In genomic region chr11:15884792-15885540, GRCh38 we compare ENCODE assay signal across 19 cellular contexts.
DNase-seq lines count a peak whose midpoint lies in the region; ATAC-seq and TF ChIP-seq lines count a peak whose summit lies in the region.
"Had no signal": no experiment of that assay in that cellular context is flagged by ENCODE, and none has a peak within 500 bp of the region (broad histone marks: within the 10 kb centered on the region; RNA-seq: fewer than 3 reads in every experiment).

No MANE protein-coding gene starts in this region.

- peak overlapping the region; percentile 63 to 94 (median 82) for H3K27ac Mint-ChIP-seq in nephron
- H3K27ac Mint-ChIP-seq in naive thymus-derived CD8-positive, alpha-beta T cell, result no peak overlapping the region
- H3K27ac Mint-ChIP-seq: activated B cell treated with CpG ODN at 0.5 μM for 24 hours; activated naive CD4-positive, alpha-beta T cell treated with anti-CD3 and anti-CD28 coated beads, Interleukin-2, amount 10 ng/mL, durations not matched to agents 7 days and 5 days; progenitor cell of endocrine pancreas had no signal

- no TSS peak for BruUV-seq in mammary epithelial cell (replicated peaks; lab: Mats Ljungman, UMichigan)

- peak in 1 of 2 experiments; percentile 84; a peak in 2 of 4 replicates for TF ChIP-seq EP300 in SK-N-SH (IDR thresholded peaks at IDR 0.05; ENCODE audit: borderline replicate concordance in 1 of 2, low read depth in 1 of 2, low read length in 1 of 2)

- dilution Hi-C loops in mammary epithelial cell (cut with HindIII; ENCODE audit: low sequenced_read_pairs), result no loop called here

- H3K27me3 Mint-ChIP-seq in nephron (ENCODE audit: low read depth), result no peaks in the 10 kb centered on the region
- peaks cover 0 to 25% (median 0%) of the 10 kb centered on the region in 5 donors for H3K27me3 Mint-ChIP-seq in naive thymus-derived CD8-positive, alpha-beta T cell
- H3K27me3 Mint-ChIP-seq: activated B cell treated with CpG ODN at 0.5 μM for 24 hours; activated naive CD4-positive, alpha-beta T cell treated with anti-CD3 and anti-CD28 coated beads, Interleukin-2, amount 10 ng/mL, durations not matched to agents 7 days and 5 days had no signal

- H2AFZ ChIP-seq in SK-N-SH (ENCODE audit: low read depth) (no peak overlapping the region), mammary epithelial cell (ENCODE audit: low read depth, low read length) (no peak overlapping the region)
- H2AFZ ChIP-seq: GM23248 had no signal

- H3K9ac ChIP-seq in SK-N-SH, result no peak overlapping the region
- no peak overlapping the region for H3K9ac ChIP-seq in mammary epithelial cell (ENCODE audit: insufficient read depth, low read length)
- H3K9ac ChIP-seq: GM23248 had no signal

- H3K36me3 ChIP-seq in BE2C (no peaks in the 10 kb centered on the region), SK-N-SH (replicated peaks in 1 of 2; ENCODE audit: control insufficient read depth in 1 of 2, insufficient read depth in 2 of 2, low read length in 1 of 2) (no peaks in the 10 kb centered on the region), left ventricle myocardium inferior (no peaks in the 10 kb centered on the region), mammary epithelial cell (ENCODE audit: insufficient read depth, low read length) (no peaks in the 10 kb centered on the region)
- H3K36me3 ChIP-seq: upper lobe of right lung had no signal

- no peaks in the 10 kb centered on the region for H3K4me1 ChIP-seq in BE2C
- peaks cover 0 to 42% of the 10 kb centered on the region in 2 experiments; a peak in 2 of 4 replicates for H3K4me1 ChIP-seq in SK-N-SH (ENCODE audit: control insufficient read depth in 1 of 2, insufficient read depth in 2 of 2, low read depth in 1 of 2, low read length in 1 of 2)
- H3K4me1 ChIP-seq in left ventricle myocardium inferior, result peaks cover 34% of the 10 kb centered on the region
- H3K4me1 ChIP-seq in mammary epithelial cell (ENCODE audit: insufficient read depth, low read length), result no peaks in the 10 kb centered on the region

- peak; percentile 36 for DNase-seq in BE2C
- DNase-seq in SK-N-SH, result peak; percentile 76
- no peak for DNase-seq in left ventricle myocardium inferior
- DNase-seq in SIG-M5 (lab: John Stamatoyannopoulos, UW), result no peak
- DNase-seq in naive thymus-derived CD8-positive, alpha-beta T cell, result no peak
- DNase-seq in NOMO-1 treated with DMSO at 0.1 percent for 48 hours (lab: John Stamatoyannopoulos, UW; ENCODE audit: unreplicated experiment), result no peak
- no peak for DNase-seq in mammary epithelial cell
- DNase-seq: activated B cell treated with CpG ODN at 0.5 μM for 24 hours; activated naive CD4-positive, alpha-beta T cell treated with anti-CD3 and anti-CD28 coated beads, Interleukin-2, amount 10 ng/mL, durations not matched to agents 7 days and 5 days; DMS79; GM23248; KBM-7; MV-4-11; NCI-H2171; T-helper 9 cell; upper lobe of right lung had no signal

- no peak overlapping the region for H3K4me3 Mint-ChIP-seq in nephron
- no peak overlapping the region for H3K4me3 Mint-ChIP-seq in naive thymus-derived CD8-positive, alpha-beta T cell
- H3K4me3 Mint-ChIP-seq: activated B cell treated with CpG ODN at 0.5 μM for 24 hours; activated naive CD4-positive, alpha-beta T cell treated with anti-CD3 and anti-CD28 coated beads, Interleukin-2, amount 10 ng/mL, durations not matched to agents 7 days and 5 days; dendritic cell treated with granulocyte-macrophage colony-stimulating factor and Interleukin-4, amounts not matched to agents 40 ng/mL and 50 ng/mL, for 4 days had no signal

- no peaks in the 10 kb centered on the region for H3K27me3 ChIP-seq in BE2C
- no peaks in the 10 kb centered on the region for H3K27me3 ChIP-seq in SK-N-SH (ENCODE audit: insufficient read depth)
- no peaks in the 10 kb centered on the region for H3K27me3 ChIP-seq in left ventricle myocardium inferior (ENCODE audit: low read depth)
- H3K27me3 ChIP-seq in mammary epithelial cell (ENCODE audit: insufficient read depth, low read length), result no peaks in the 10 kb centered on the region
- H3K27me3 ChIP-seq: upper lobe of right lung had no signal

- H3K4me2 ChIP-seq in SK-N-SH, result no peak overlapping the region
- H3K4me2 ChIP-seq in mammary epithelial cell (ENCODE audit: insufficient read depth, low read depth, low read length), result no peak overlapping the region

- CTCF ChIA-PET in SK-N-SH (lab: Yijun Ruan, JAX), result interaction anchor here (0.7 to 2.5 kb wide), 8 partner anchors 10 to 728 kb away, joined by 3 to 8 read pairs (median 3); no protein-coding TSS in a partner anchor
- CTCF ChIA-PET in mammary epithelial cell (lab: Charles Lee; ENCODE audit: low non-redundant PET), result no interaction called here

- in situ Hi-C loops in mammary epithelial cell (cut with MboI; ENCODE audit: low sequenced_read_pairs in 2 of 2), result no loop called here

- H3K79me2 ChIP-seq in SK-N-SH (ENCODE audit: insufficient read depth), result no peaks in the 10 kb centered on the region
- H3K79me2 ChIP-seq in mammary epithelial cell (ENCODE audit: insufficient read depth, low read length), result no peaks in the 10 kb centered on the region

- no peaks in the 10 kb centered on the region for H3K9me2 ChIP-seq in SK-N-SH

- peak; percentile 26; the same call in 1 of the 2 replicates for TF ChIP-seq RAD21 in SK-N-SH (IDR thresholded peaks at IDR 0.05; ENCODE audit: low read length)

- TF ChIP-seq CTCF in BE2C (IDR thresholded peaks at IDR 0.05; ENCODE audit: low read depth, low read length) (no peak), SK-N-SH (IDR thresholded peaks at IDR 0.05) (no peak), left ventricle myocardium inferior (IDR thresholded peaks at IDR 0.05; ENCODE audit: borderline replicate concordance) (no peak), nephron (IDR thresholded peaks at IDR 0.05; ENCODE audit: unreplicated experiment in 3 of 3) (no peak), mammary epithelial cell (conservative IDR thresholded peaks at IDR 0.05 in 1 of 2, IDR thresholded peaks at IDR 0.05 in 1 of 2; ENCODE audit: extremely low read depth in 1 of 2, insufficient read depth in 1 of 2, low read depth in 1 of 2, low read length in 2 of 2) (no peak)

- POLR2A ChIA-PET in SK-N-SH (lab: Yijun Ruan, JAX), result interaction anchor here (0.9 to 1.0 kb wide), 2 partner anchors 41 to 49 kb away, joined by 3 read pairs; no protein-coding TSS in a partner anchor
- POLR2A ChIA-PET in naive thymus-derived CD8-positive, alpha-beta T cell (lab: Charles Lee), result no interaction called here

- ATAC-seq in naive thymus-derived CD8-positive, alpha-beta T cell, result no peak
- ATAC-seq: upper lobe of right lung had no signal

- no peaks in the 10 kb centered on the region for H3K9me3 Mint-ChIP-seq in nephron
- peaks cover 0 to 2% (median 0%) of the 10 kb centered on the region in 9 donors for H3K9me3 Mint-ChIP-seq in naive thymus-derived CD8-positive, alpha-beta T cell
- H3K9me3 Mint-ChIP-seq: activated B cell treated with CpG ODN at 0.5 μM for 24 hours; activated naive CD4-positive, alpha-beta T cell treated with anti-CD3 and anti-CD28 coated beads, Interleukin-2, amount 10 ng/mL, durations not matched to agents 7 days and 5 days; dendritic cell treated with granulocyte-macrophage colony-stimulating factor and Interleukin-4, amounts not matched to agents 40 ng/mL and 50 ng/mL, for 4 days had no signal

- H3K27ac ChIP-seq in SK-N-SH (ENCODE audit: low read depth in 2 of 2, low read length in 1 of 2) (peak overlapping the region in 1 of 2 experiments; percentile 79; a peak in 2 of 4 replicates), left ventricle myocardium inferior (replicated peaks) (peak overlapping the region; percentile 74), mammary epithelial cell (ENCODE audit: insufficient read depth, low read depth, low read length) (no peak overlapping the region)
- H3K27ac ChIP-seq: GM23248, upper lobe of right lung had no signal

- H3K9me3 ChIP-seq in BE2C (no peaks in the 10 kb centered on the region), SK-N-SH (no peaks in the 10 kb centered on the region), left ventricle myocardium inferior (replicated peaks) (no peaks in the 10 kb centered on the region), mammary epithelial cell (replicated peaks; ENCODE audit: insufficient read depth, low read length) (no peaks in the 10 kb centered on the region)
- H3K9me3 ChIP-seq: upper lobe of right lung had no signal

- H4K20me1 ChIP-seq in SK-N-SH (ENCODE audit: insufficient read depth) (no peaks in the 10 kb centered on the region), mammary epithelial cell (ENCODE audit: insufficient read depth, low read length) (no peaks in the 10 kb centered on the region)

- no peaks in the 10 kb centered on the region for H3K36me3 Mint-ChIP-seq in nephron (ENCODE audit: low read depth)
- H3K36me3 Mint-ChIP-seq in naive thymus-derived CD8-positive, alpha-beta T cell, result no peaks in the 10 kb centered on the region
- H3K36me3 Mint-ChIP-seq: activated naive CD4-positive, alpha-beta T cell treated with anti-CD3 and anti-CD28 coated beads, Interleukin-2, amount 10 ng/mL, durations not matched to agents 7 days and 5 days had no signal

- no peaks in the 10 kb centered on the region for H3F3A ChIP-seq in SK-N-SH (replicated peaks; ENCODE audit: insufficient read depth)

- no peak overlapping the region for H3K4me3 ChIP-seq in BE2C (ENCODE audit: low read depth, low read length)
- no peak overlapping the region for H3K4me3 ChIP-seq in SK-N-SH (ENCODE audit: low read depth in 2 of 2, low read length in 1 of 2)
- H3K4me3 ChIP-seq in left ventricle myocardium inferior, result no peak overlapping the region
- no peak overlapping the region for H3K4me3 ChIP-seq in mammary epithelial cell (replicated peaks in 1 of 3; ENCODE audit: insufficient read depth in 1 of 3, low read depth in 2 of 3, low read length in 3 of 3)
- H3K4me3 ChIP-seq: GM23248, upper lobe of right lung had no signal

- WGBS in SK-N-SH (ENCODE audit: low lambda C conversion rate), result 28% methylated on average over 6 of the region's 6 CpGs
- 83% methylated on average over 6 of the region's 6 CpGs for WGBS in mammary epithelial cell (ENCODE audit: low coverage, missing lambda C conversion rate)

- H3K4me1 Mint-ChIP-seq in nephron, result peaks cover 80% of the 10 kb centered on the region
- H3K4me1 Mint-ChIP-seq in naive thymus-derived CD8-positive, alpha-beta T cell, result no peaks in the 10 kb centered on the region
- H3K4me1 Mint-ChIP-seq: activated B cell treated with CpG ODN at 0.5 μM for 24 hours; activated naive CD4-positive, alpha-beta T cell treated with anti-CD3 and anti-CD28 coated beads, Interleukin-2, amount 10 ng/mL, durations not matched to agents 7 days and 5 days had no signal

- intact Hi-C loops in left ventricle myocardium inferior (cut with micrococcal nuclease), result no loop called here
- intact Hi-C loops in mammary epithelial cell (cut with micrococcal nuclease), result no loop called here

TF ChIP-seq in SK-N-SH, 30 proteins besides CTCF, POLR2A, EP300 and RAD21 (continues in another document):
- TF ChIP-seq GABPA (IDR thresholded peaks at IDR 0.05; ENCODE audit: low read depth), result no peak
- peak; percentile 11 for TF ChIP-seq CHD2 (IDR thresholded peaks at IDR 0.05; ENCODE audit: low read length, partially characterized antibody)

Comparison
In these comparisons a context has a peak if more than half of its experiments do, and no peak if none do; other contexts are left out.
1. DNase-seq: peak in BE2C (single experiment) and SK-N-SH (single experiment); none in left ventricle myocardium inferior (single experiment), SIG-M5 (single experiment), naive thymus-derived CD8-positive, alpha-beta T cell (0 of 10), NOMO-1 treated with DMSO at 0.1 percent for 48 hours (single experiment) and mammary epithelial cell (single experiment).
2. H3K27ac Mint-ChIP-seq: peak in nephron (3 of 3); none in naive thymus-derived CD8-positive, alpha-beta T cell (0 of 10).